28 cellular contexts compared by ENCODE assay signal in the genomic region with DNA sequence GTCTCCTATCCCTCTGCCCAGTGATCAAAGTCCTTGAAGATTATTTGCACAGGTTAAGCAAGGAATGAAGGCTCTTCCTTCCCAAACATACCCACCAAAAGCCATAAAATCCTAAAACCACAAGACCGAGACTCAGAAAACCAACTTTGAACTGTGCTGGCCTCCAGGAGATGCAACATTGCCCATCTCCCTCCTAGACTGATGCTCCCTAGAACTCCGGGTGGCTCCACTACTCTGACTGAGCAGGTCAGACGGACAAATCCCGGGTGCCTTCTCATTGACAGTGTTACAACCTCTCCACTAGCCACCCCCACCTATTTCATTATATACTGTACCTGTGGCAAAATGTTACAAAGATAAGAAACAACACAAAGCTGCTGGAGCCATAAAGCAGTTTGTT.
"Had no signal": no experiment of that assay in that cellular context is flagged by ENCODE, and none has a peak within 500 bp of the region (broad histone marks: within the 10 kb centered on the region; RNA-seq: fewer than 3 reads in every experiment).

No MANE protein-coding gene starts in this region.

- H3K27ac Mint-ChIP-seq: activated naive CD8-positive, alpha-beta T cell; activated T-cell treated with anti-CD3 and anti-CD28 coated beads, Interleukin-2, amount 50 U/mL, for 24 hours; activated T-helper 17 cell treated with anti-CD3 and anti-CD28 coated beads, Interleukin-2, amount 50 U/mL, for 72 hours; neural progenitor cell; progenitor cell of endocrine pancreas; stimulated activated naive B cell treated with anti-CD40 and anti-IgM and Interleukin-4, amounts not matched to agents 10 μg/mL and 1 μg/mL and 100 μg/mL, for 72 hours had no signal

- H3K4me3 Mint-ChIP-seq: activated naive CD8-positive, alpha-beta T cell; activated T-cell treated with anti-CD3 and anti-CD28 coated beads, Interleukin-2, amount 50 U/mL, for 24 hours; activated T-helper 17 cell treated with anti-CD3 and anti-CD28 coated beads, Interleukin-2, amount 50 U/mL, for 72 hours; neural progenitor cell; stimulated activated naive B cell treated with anti-CD40 and anti-IgM and Interleukin-4, amounts not matched to agents 10 μg/mL and 1 μg/mL and 100 μg/mL, for 72 hours had no signal

- DNase-seq: activated CD4-positive, alpha-beta T cell treated with anti-CD3 and anti-CD28 coated beads for 1 hour; activated CD4-positive, alpha-beta T cell treated with anti-CD3 and anti-CD28 coated beads, Interleukin-2, amount 50 U/mL, for 4 hours; activated CD8-positive, alpha-beta memory T cell treated with anti-CD3 and anti-CD28 coated beads for 24 hours; activated CD8-positive, alpha-beta memory T cell treated with anti-CD3 and anti-CD28 coated beads, Interleukin-2, amount 50 U/mL, for 4 hours; activated T-cell treated with anti-CD3 and anti-CD28 coated beads, Interleukin-2, amount 50 U/mL, for 24 hours; adrenal gland; central memory CD4-positive, alpha-beta T cell; dermis blood vessel endothelial cell; effector CD8-positive, alpha-beta T cell; foreskin melanocyte; hippocampal formation; left ventricle myocardium superior; mammary epithelial cell; retina; sigmoid colon; stimulated activated CD4-positive, alpha-beta T cell treated with anti-CD3 and anti-CD28 coated beads, Interleukin-2, amount 100 ng/mL, for 48 hours; stimulated activated CD8-positive, alpha-beta memory T cell treated with anti-CD3 and anti-CD28 coated beads, Interleukin-4, amount 100 ng/mL, for 48 hours; stimulated activated naive B cell treated with anti-CD40 and anti-IgM and Interleukin-4, amounts not matched to agents 10 μg/mL and 1 μg/mL and 100 μg/mL, for 72 hours; trophoblast cell; WERI-Rb-1 had no signal

- H3K9ac ChIP-seq: neural progenitor cell had no signal

- H3K36me3 Mint-ChIP-seq: neural progenitor cell; stimulated activated naive B cell treated with anti-CD40 and anti-IgM and Interleukin-4, amounts not matched to agents 10 μg/mL and 1 μg/mL and 100 μg/mL, for 72 hours had no signal

- H3K27me3 ChIP-seq: adrenal gland, neural progenitor cell, sigmoid colon, vagina had no signal

- H3K36me3 ChIP-seq: adrenal gland, neural progenitor cell, sigmoid colon, vagina, WERI-Rb-1 had no signal

- H3K27me3 Mint-ChIP-seq: activated naive CD8-positive, alpha-beta T cell; activated T-cell treated with anti-CD3 and anti-CD28 coated beads, Interleukin-2, amount 50 U/mL, for 24 hours; activated T-helper 17 cell treated with anti-CD3 and anti-CD28 coated beads, Interleukin-2, amount 50 U/mL, for 72 hours; progenitor cell of endocrine pancreas; stimulated activated naive B cell treated with anti-CD40 and anti-IgM and Interleukin-4, amounts not matched to agents 10 μg/mL and 1 μg/mL and 100 μg/mL, for 72 hours had no signal

- H3K4me1 Mint-ChIP-seq: activated T-helper 17 cell treated with anti-CD3 and anti-CD28 coated beads, Interleukin-2, amount 50 U/mL, for 72 hours; stimulated activated naive B cell treated with anti-CD40 and anti-IgM and Interleukin-4, amounts not matched to agents 10 μg/mL and 1 μg/mL and 100 μg/mL, for 72 hours had no signal

- H3K4me3 ChIP-seq: adrenal gland, neural progenitor cell, sigmoid colon, vagina had no signal

- H2AFZ ChIP-seq: neural progenitor cell had no signal

- H3K27ac ChIP-seq: adrenal gland, neural progenitor cell, sigmoid colon, vagina, WERI-Rb-1 had no signal

- H3K9me3 ChIP-seq: adrenal gland, sigmoid colon, vagina had no signal

- ATAC-seq: activated T-helper 17 cell treated with anti-CD3 and anti-CD28 coated beads, Interleukin-2, amount 50 U/mL, for 72 hours; esophagus mucosa; left ventricle myocardium superior; stimulated activated naive B cell treated with anti-CD40 and anti-IgM and Interleukin-4, amounts not matched to agents 10 μg/mL and 1 μg/mL and 100 μg/mL, for 72 hours had no signal

- H3K9me3 Mint-ChIP-seq: activated T-cell treated with anti-CD3 and anti-CD28 coated beads, Interleukin-2, amount 50 U/mL, for 24 hours; activated T-helper 17 cell treated with anti-CD3 and anti-CD28 coated beads, Interleukin-2, amount 50 U/mL, for 72 hours; neural progenitor cell; stimulated activated naive B cell treated with anti-CD40 and anti-IgM and Interleukin-4, amounts not matched to agents 10 μg/mL and 1 μg/mL and 100 μg/mL, for 72 hours had no signal

- H3K4me2 ChIP-seq: neural progenitor cell had no signal

- FAIRE-seq: astrocyte, endothelial cell of umbilical vein had no signal

- H3K4me1 ChIP-seq: sigmoid colon, vagina had no signal
